In the genomic region with DNA sequence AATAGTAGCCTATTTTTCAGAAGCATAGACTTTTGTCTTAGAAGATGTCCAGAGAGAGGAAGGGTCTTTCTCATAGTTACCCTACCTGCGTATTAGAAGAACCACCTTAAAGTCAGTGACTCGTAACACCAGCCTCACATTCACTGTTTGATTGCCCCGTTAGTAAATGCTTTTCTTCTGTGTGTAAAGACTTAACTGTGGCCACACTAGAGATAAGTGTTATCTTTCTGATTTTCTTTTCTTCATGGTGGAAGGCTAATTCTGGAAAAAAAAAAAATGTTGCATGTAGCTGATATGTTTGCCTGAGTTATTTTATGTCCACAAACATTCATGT, we compare ENCODE assay signal across 1 cellular context.
TF ChIP-seq lines count a peak whose summit lies in the region.

No MANE protein-coding gene starts in this region.

TF ChIP-seq in GM23338, 12 proteins besides CTCF, POLR2A, EP300 and RAD21 (continued from another document):
- TF ChIP-seq, protein P1, sequence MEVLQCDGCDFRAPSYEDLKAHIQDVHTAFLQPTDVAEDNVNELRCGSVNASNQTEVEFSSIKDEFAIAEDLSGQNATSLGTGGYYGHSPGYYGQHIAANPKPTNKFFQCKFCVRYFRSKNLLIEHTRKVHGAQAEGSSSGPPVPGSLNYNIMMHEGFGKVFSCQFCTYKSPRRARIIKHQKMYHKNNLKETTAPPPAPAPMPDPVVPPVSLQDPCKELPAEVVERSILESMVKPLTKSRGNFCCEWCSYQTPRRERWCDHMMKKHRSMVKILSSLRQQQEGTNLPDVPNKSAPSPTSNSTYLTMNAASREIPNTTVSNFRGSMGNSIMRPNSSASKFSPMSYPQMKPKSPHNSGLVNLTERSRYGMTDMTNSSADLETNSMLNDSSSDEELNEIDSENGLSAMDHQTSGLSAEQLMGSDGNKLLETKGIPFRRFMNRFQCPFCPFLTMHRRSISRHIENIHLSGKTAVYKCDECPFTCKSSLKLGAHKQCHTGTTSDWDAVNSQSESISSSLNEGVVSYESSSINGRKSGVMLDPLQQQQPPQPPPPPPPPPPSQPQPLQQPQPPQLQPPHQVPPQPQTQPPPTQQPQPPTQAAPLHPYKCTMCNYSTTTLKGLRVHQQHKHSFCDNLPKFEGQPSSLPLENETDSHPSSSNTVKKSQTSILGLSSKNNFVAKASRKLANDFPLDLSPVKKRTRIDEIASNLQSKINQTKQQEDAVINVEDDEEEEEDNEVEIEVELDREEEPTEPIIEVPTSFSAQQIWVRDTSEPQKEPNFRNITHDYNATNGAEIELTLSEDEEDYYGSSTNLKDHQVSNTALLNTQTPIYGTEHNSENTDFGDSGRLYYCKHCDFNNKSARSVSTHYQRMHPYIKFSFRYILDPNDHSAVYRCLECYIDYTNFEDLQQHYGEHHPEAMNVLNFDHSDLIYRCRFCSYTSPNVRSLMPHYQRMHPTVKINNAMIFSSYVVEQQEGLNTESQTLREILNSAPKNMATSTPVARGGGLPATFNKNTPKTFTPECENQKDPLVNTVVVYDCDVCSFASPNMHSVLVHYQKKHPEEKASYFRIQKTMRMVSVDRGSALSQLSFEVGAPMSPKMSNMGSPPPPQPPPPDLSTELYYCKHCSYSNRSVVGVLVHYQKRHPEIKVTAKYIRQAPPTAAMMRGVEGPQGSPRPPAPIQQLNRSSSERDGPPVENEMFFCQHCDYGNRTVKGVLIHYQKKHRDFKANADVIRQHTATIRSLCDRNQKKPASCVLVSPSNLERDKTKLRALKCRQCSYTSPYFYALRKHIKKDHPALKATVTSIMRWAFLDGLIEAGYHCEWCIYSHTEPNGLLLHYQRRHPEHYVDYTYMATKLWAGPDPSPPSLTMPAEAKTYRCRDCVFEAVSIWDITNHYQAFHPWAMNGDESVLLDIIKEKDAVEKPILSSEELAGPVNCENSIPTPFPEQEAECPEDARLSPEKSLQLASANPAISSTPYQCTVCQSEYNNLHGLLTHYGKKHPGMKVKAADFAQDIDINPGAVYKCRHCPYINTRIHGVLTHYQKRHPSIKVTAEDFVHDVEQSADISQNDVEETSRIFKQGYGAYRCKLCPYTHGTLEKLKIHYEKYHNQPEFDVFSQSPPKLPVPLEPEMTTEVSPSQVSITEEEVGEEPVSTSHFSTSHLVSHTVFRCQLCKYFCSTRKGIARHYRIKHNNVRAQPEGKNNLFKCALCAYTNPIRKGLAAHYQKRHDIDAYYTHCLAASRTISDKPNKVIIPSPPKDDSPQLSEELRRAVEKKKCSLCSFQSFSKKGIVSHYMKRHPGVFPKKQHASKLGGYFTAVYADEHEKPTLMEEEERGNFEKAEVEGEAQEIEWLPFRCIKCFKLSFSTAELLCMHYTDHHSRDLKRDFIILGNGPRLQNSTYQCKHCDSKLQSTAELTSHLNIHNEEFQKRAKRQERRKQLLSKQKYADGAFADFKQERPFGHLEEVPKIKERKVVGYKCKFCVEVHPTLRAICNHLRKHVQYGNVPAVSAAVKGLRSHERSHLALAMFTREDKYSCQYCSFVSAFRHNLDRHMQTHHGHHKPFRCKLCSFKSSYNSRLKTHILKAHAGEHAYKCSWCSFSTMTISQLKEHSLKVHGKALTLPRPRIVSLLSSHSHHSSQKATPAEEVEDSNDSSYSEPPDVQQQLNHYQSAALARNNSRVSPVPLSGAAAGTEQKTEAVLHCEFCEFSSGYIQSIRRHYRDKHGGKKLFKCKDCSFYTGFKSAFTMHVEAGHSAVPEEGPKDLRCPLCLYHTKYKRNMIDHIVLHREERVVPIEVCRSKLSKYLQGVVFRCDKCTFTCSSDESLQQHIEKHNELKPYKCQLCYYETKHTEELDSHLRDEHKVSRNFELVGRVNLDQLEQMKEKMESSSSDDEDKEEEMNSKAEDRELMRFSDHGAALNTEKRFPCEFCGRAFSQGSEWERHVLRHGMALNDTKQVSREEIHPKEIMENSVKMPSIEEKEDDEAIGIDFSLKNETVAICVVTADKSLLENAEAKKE (CRISPR knock-in tag; IDR thresholded peaks at IDR 0.05), result no peak
- TF ChIP-seq JUNB (IDR thresholded peaks at IDR 0.05; ENCODE audit: unreplicated experiment) (no peak), CREB1 (CRISPR knock-in tag; IDR thresholded peaks at IDR 0.05; ENCODE audit: low read depth) (no peak), EZH2 (IDR thresholded peaks at IDR 0.05; ENCODE audit: low read depth, unreplicated experiment) (no peak), ZNF114 (CRISPR knock-in tag; IDR thresholded peaks at IDR 0.05) (no peak), STAT1 (IDR thresholded peaks at IDR 0.05; ENCODE audit: unreplicated experiment) (no peak), POLR2AphosphoS5 (IDR thresholded peaks at IDR 0.05; ENCODE audit: low read depth) (no peak), EZH2phosphoT487 (IDR thresholded peaks at IDR 0.05; ENCODE audit: unreplicated experiment) (no peak), NANOG (IDR thresholded peaks at IDR 0.05; ENCODE audit: borderline replicate concordance) (no peak)
- TF ChIP-seq, protein P2, sequence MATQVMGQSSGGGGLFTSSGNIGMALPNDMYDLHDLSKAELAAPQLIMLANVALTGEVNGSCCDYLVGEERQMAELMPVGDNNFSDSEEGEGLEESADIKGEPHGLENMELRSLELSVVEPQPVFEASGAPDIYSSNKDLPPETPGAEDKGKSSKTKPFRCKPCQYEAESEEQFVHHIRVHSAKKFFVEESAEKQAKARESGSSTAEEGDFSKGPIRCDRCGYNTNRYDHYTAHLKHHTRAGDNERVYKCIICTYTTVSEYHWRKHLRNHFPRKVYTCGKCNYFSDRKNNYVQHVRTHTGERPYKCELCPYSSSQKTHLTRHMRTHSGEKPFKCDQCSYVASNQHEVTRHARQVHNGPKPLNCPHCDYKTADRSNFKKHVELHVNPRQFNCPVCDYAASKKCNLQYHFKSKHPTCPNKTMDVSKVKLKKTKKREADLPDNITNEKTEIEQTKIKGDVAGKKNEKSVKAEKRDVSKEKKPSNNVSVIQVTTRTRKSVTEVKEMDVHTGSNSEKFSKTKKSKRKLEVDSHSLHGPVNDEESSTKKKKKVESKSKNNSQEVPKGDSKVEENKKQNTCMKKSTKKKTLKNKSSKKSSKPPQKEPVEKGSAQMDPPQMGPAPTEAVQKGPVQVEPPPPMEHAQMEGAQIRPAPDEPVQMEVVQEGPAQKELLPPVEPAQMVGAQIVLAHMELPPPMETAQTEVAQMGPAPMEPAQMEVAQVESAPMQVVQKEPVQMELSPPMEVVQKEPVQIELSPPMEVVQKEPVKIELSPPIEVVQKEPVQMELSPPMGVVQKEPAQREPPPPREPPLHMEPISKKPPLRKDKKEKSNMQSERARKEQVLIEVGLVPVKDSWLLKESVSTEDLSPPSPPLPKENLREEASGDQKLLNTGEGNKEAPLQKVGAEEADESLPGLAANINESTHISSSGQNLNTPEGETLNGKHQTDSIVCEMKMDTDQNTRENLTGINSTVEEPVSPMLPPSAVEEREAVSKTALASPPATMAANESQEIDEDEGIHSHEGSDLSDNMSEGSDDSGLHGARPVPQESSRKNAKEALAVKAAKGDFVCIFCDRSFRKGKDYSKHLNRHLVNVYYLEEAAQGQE (IDR thresholded peaks at IDR 0.05; ENCODE audit: unreplicated experiment), result no peak
- TF ChIP-seq, protein P3, sequence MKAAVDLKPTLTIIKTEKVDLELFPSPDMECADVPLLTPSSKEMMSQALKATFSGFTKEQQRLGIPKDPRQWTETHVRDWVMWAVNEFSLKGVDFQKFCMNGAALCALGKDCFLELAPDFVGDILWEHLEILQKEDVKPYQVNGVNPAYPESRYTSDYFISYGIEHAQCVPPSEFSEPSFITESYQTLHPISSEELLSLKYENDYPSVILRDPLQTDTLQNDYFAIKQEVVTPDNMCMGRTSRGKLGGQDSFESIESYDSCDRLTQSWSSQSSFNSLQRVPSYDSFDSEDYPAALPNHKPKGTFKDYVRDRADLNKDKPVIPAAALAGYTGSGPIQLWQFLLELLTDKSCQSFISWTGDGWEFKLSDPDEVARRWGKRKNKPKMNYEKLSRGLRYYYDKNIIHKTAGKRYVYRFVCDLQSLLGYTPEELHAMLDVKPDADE (IDR thresholded peaks at IDR 0.05), result no peak
